In the genomic region with DNA sequence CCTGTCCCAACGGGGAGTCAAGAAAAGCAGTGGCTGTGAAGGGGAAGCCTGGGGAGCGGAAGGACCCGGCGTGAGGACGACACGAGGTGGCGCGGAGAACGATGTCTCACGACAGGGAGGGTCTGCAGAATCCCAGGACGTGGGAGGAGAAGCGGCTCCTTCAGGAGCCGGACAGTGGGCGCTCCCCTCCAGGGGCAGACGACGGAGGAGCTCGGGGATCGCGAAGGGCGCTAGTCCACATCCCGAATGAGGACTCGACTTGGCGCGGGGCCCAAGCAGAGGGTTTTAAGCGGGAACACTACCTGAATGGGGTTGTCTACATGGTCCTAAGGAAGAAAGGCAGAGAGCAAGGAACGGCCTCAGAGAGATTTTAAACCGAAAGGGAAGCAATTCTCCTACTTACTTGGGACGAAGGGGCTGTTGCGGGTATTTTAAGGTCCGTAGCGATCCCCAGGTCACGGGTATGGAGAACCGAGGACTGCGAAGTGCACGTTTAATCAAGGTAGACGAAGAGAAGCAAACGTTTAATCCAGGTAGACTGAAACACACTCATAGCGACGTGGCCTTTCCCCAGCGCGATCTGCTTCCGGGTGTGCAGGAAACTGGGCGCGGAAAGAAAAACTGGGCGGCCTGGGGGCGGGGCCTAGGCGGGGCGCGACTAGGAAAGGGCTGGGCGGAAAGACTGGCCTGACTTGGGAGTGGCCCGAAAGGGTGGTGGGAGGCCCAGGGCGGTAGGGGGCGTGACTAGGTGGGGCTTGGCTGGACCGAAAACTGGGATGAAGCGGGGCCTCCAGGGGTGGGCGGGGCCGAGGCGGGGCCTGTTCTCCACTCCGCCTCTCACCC, we compare ENCODE assay signal across 8 cellular contexts. TPM values are rescaled to one million over a fixed set of nuclear protein-coding genes. Genes with fewer than 3 reads are reported as not detected.
DNase-seq lines count a peak whose midpoint lies in the region; ATAC-seq, FAIRE-seq and TF ChIP-seq lines count a peak whose summit lies in the region.

Gene ZNF841 (minus strand): TSS at position 594 of the 843 bp plus-strand sequence. CDS start 10,964 bp downstream, outside the sequence.

- TF ChIP-seq POLR2A in GM12892 (IDR thresholded peaks at IDR 0.05; ENCODE audit: low read depth, low read length), result no peak

- no peak for FAIRE-seq in GM12892 (lab: Jason Lieb, UNC)

- ATAC-seq in HG03045 (IDR thresholded peaks at IDR 0.05; ENCODE audit: unreplicated experiment) (peak; percentile 91), HG03354 (IDR thresholded peaks at IDR 0.05; ENCODE audit: poor library complexity, severe bottlenecking, unreplicated experiment) (no peak)

- peak within 1 kb of the TSS; percentile 24 for H3K27ac ChIP-seq in cingulate gyrus (ENCODE audit: low read depth, low read length)

- DNase-seq in GM12892 (ENCODE audit: insufficient read length), result peak; percentile 19
- DNase-seq in NCI-H226, result peak; percentile 95
- DNase-seq in activated CD4-positive, alpha-beta T cell treated with anti-CD3 and anti-CD28 coated beads for 48 hours, result peak; percentile 94
- peak; percentile 82 for DNase-seq in kidney glomerular epithelial cell (lab: John Stamatoyannopoulos, UW)
- DNase-seq in stimulated activated CD4-positive, alpha-beta T cell treated with anti-CD3 and anti-CD28 coated beads, Interleukin-15, amount 100 ng/mL, for 24 hours, result peak; percentile 90

RNA-seq across cellular contexts. Expression of gene ZNF841, which starts in this region (rescaled TPM):
- polyA plus RNA-seq in GM12892 (2012; ENCODE audit: missing spikeins), result 0.34 TPM

Comparison
In these comparisons a context has a peak if more than half of its experiments do, and no peak if none do; other contexts are left out.
1. DNase-seq: peak in every context shown above with its lines; median percentile 95 in NCI-H226; 94 in activated CD4-positive, alpha-beta T cell treated with anti-CD3 and anti-CD28 coated beads for 48 hours; 90 in stimulated activated CD4-positive, alpha-beta T cell treated with anti-CD3 and anti-CD28 coated beads, Interleukin-15, amount 100 ng/mL, for 24 hours; 82 in kidney glomerular epithelial cell; 19 in GM12892.